ENCODE assay signal across 1 cellular context in the genomic region with DNA sequence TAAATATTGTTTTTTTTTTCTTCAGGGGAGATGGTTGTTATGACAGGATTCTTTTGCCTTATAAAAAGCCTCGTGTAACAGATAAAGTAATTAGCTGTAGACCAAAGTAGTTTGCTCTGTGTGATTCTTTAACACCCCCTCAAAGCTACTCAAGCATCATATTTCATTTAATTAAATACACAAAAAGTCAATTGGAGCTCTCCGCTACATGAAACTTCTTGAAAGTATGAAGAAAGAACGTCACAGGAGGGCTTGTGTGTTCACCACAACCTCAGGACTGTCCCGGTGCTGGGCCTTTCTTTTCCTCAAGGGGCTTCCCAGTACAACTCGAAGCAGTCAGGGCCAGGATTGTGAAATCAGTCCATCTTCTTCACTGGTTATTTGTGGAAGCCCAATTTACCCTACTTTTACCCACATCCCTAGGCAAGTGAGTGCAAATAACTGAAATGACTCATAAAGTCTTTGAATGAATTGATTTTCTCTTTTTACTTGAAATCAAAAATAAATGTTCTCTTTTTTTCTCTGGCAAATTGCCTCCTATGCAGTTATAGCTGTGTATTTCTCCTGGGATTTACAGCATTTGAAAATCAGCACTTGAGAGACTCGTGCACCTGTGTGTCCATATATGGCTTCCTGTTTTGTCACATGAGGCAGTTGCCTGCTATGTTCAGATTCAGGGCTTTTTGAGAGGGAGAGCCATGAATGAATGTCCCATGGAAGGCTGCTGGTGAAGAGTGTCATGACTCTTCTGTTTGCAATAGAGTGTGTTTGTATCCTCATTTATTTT.
TF ChIP-seq lines count a peak whose summit lies in the region.

No MANE protein-coding gene starts in this region.

TF ChIP-seq in GM23338, 12 proteins besides CTCF, POLR2A, EP300 and RAD21 (continued from another document):
- TF ChIP-seq, protein P1, sequence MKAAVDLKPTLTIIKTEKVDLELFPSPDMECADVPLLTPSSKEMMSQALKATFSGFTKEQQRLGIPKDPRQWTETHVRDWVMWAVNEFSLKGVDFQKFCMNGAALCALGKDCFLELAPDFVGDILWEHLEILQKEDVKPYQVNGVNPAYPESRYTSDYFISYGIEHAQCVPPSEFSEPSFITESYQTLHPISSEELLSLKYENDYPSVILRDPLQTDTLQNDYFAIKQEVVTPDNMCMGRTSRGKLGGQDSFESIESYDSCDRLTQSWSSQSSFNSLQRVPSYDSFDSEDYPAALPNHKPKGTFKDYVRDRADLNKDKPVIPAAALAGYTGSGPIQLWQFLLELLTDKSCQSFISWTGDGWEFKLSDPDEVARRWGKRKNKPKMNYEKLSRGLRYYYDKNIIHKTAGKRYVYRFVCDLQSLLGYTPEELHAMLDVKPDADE (IDR thresholded peaks at IDR 0.05) = no peak
- TF ChIP-seq JUNB (IDR thresholded peaks at IDR 0.05; ENCODE audit: unreplicated experiment) (no peak), EZH2 (IDR thresholded peaks at IDR 0.05; ENCODE audit: low read depth, unreplicated experiment) (no peak), EZH2phosphoT487 (IDR thresholded peaks at IDR 0.05; ENCODE audit: unreplicated experiment) (no peak), ZNF114 (CRISPR knock-in tag; IDR thresholded peaks at IDR 0.05) (no peak)
- TF ChIP-seq, protein P2, sequence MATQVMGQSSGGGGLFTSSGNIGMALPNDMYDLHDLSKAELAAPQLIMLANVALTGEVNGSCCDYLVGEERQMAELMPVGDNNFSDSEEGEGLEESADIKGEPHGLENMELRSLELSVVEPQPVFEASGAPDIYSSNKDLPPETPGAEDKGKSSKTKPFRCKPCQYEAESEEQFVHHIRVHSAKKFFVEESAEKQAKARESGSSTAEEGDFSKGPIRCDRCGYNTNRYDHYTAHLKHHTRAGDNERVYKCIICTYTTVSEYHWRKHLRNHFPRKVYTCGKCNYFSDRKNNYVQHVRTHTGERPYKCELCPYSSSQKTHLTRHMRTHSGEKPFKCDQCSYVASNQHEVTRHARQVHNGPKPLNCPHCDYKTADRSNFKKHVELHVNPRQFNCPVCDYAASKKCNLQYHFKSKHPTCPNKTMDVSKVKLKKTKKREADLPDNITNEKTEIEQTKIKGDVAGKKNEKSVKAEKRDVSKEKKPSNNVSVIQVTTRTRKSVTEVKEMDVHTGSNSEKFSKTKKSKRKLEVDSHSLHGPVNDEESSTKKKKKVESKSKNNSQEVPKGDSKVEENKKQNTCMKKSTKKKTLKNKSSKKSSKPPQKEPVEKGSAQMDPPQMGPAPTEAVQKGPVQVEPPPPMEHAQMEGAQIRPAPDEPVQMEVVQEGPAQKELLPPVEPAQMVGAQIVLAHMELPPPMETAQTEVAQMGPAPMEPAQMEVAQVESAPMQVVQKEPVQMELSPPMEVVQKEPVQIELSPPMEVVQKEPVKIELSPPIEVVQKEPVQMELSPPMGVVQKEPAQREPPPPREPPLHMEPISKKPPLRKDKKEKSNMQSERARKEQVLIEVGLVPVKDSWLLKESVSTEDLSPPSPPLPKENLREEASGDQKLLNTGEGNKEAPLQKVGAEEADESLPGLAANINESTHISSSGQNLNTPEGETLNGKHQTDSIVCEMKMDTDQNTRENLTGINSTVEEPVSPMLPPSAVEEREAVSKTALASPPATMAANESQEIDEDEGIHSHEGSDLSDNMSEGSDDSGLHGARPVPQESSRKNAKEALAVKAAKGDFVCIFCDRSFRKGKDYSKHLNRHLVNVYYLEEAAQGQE (IDR thresholded peaks at IDR 0.05; ENCODE audit: unreplicated experiment) = no peak
